In genomic region chr10:70835895-70836294, GRCh38 we compare ENCODE assay signal across 19 cellular contexts. TPM values are rescaled to one million over a fixed set of nuclear protein-coding genes. Genes with fewer than 3 reads are reported as not detected.
DNase-seq lines count a peak whose midpoint lies in the region; ATAC-seq, FAIRE-seq and TF ChIP-seq lines count a peak whose summit lies in the region.
"Had no signal": no experiment of that assay in that cellular context is flagged by ENCODE, and none has a peak within 500 bp of the region (broad histone marks: within the 10 kb centered on the region; RNA-seq: fewer than 3 reads in every experiment).

No MANE protein-coding gene starts in this region.

- H3K27me3 ChIP-seq in lung (ENCODE audit: control insufficient read depth, insufficient read depth) (no peaks in the 10 kb centered on the region), A673 (replicated peaks; ENCODE audit: insufficient read depth, low read depth, low read length, poor library complexity) (no peaks in the 10 kb centered on the region)
- H3K27me3 ChIP-seq: BLaER1, transverse colon had no signal

- no peaks in the 10 kb centered on the region for H3K27me3 Mint-ChIP-seq in stimulated activated naive CD8-positive, alpha-beta T cell treated with anti-CD3 and anti-CD28 coated beads, Interleukin-15, Interleukin-2, amounts not matched to agents 100 ng/mL and 50 ng/mL, for 24 hours
- H3K27me3 Mint-ChIP-seq in stimulated activated memory B cell treated with anti-CD40 and anti-IgM and Interleukin-4, amounts not matched to agents 10 μg/mL and 1 μg/mL and 100 μg/mL, for 72 hours = no peaks in the 10 kb centered on the region

- TF ChIP-seq CTCF in choroid plexus epithelial cell (conservative IDR thresholded peaks at IDR 0.05; ENCODE audit: low read depth, low read length) (no peak), lung (IDR thresholded peaks at IDR 0.05; ENCODE audit: control extremely low read depth, extremely low read depth) (no peak), A673 (conservative IDR thresholded peaks at IDR 0.05; ENCODE audit: low read depth, low read length) (no peak)

- H3K27ac Mint-ChIP-seq in stimulated activated naive CD8-positive, alpha-beta T cell treated with anti-CD3 and anti-CD28 coated beads, Interleukin-15, Interleukin-2, amounts not matched to agents 100 ng/mL and 50 ng/mL, for 24 hours = peak overlapping the region; percentile 85
- H3K27ac Mint-ChIP-seq in stimulated activated memory B cell treated with anti-CD40 and anti-IgM and Interleukin-4, amounts not matched to agents 10 μg/mL and 1 μg/mL and 100 μg/mL, for 72 hours = no peak overlapping the region

- FAIRE-seq in GM19239 (lab: Jason Lieb, UNC) = no peak
- FAIRE-seq: bronchial epithelial cell, endothelial cell of umbilical vein had no signal

- no peak overlapping the region for H3K27ac ChIP-seq in lung (ENCODE audit: low read depth in 1 of 2, low read length in 1 of 2)
- no peak overlapping the region for H3K27ac ChIP-seq in A673 (ENCODE audit: low read depth, low read length, poor library complexity, severe bottlenecking)
- H3K27ac ChIP-seq: BLaER1, left ventricle myocardium inferior, transverse colon had no signal

- H3K36me3 Mint-ChIP-seq in stimulated activated naive CD8-positive, alpha-beta T cell treated with anti-CD3 and anti-CD28 coated beads, Interleukin-15, Interleukin-2, amounts not matched to agents 100 ng/mL and 50 ng/mL, for 24 hours (ENCODE audit: low read depth) = peaks cover 71% of the 10 kb centered on the region
- peaks cover 46% of the 10 kb centered on the region for H3K36me3 Mint-ChIP-seq in stimulated activated memory B cell treated with anti-CD40 and anti-IgM and Interleukin-4, amounts not matched to agents 10 μg/mL and 1 μg/mL and 100 μg/mL, for 72 hours

- 65 to 78% methylated on average over 1 of the region's 1 CpG for WGBS in lung, 2 donors

- H3K9me3 Mint-ChIP-seq in stimulated activated naive CD8-positive, alpha-beta T cell treated with anti-CD3 and anti-CD28 coated beads, Interleukin-15, Interleukin-2, amounts not matched to agents 100 ng/mL and 50 ng/mL, for 24 hours = peaks cover 3% of the 10 kb centered on the region
- no peaks in the 10 kb centered on the region for H3K9me3 Mint-ChIP-seq in stimulated activated memory B cell treated with anti-CD40 and anti-IgM and Interleukin-4, amounts not matched to agents 10 μg/mL and 1 μg/mL and 100 μg/mL, for 72 hours

- intact Hi-C loops in A673 (cut with micrococcal nuclease; ENCODE audit: unreplicated experiment) = no loop called here

- H3K4me1 ChIP-seq in lung (ENCODE audit: control insufficient read depth in 2 of 2, insufficient read depth in 2 of 2, low read length in 2 of 2) (peaks cover 2 to 11% of the 10 kb centered on the region in 2 donors), A673 (ENCODE audit: insufficient read depth, low read length, poor library complexity, severe bottlenecking) (no peaks in the 10 kb centered on the region)

- CTCF ChIA-PET in A673 (lab: Charles Lee) = no interaction called here

- peaks cover 0 to 2% of the 10 kb centered on the region in 2 donors for H3K36me3 ChIP-seq in lung (ENCODE audit: control insufficient read depth in 2 of 2, insufficient read depth in 2 of 2, low read length in 2 of 2)
- H3K36me3 ChIP-seq in A673 (ENCODE audit: insufficient read depth, low read length, poor library complexity, severe bottlenecking) = no peaks in the 10 kb centered on the region
- H3K36me3 ChIP-seq: transverse colon had no signal

- ATAC-seq in stimulated activated naive CD8-positive, alpha-beta T cell treated with anti-CD3 and anti-CD28 coated beads, Interleukin-15, Interleukin-2, amounts not matched to agents 100 U/mL and 50 U/mL, for 24 hours = no peak
- ATAC-seq in lung (ENCODE audit: insufficient read depth, low FRiP score) (peak; percentile 66), HG03571 (IDR thresholded peaks at IDR 0.05; ENCODE audit: unreplicated experiment) (no peak)
- ATAC-seq in stimulated activated memory B cell treated with anti-CD40 and anti-IgM and Interleukin-4, amounts not matched to agents 10 μg/mL and 1 μg/mL and 100 μg/mL, for 72 hours = no peak

- H3K4me3 ChIP-seq in choroid plexus epithelial cell (ENCODE audit: low read depth, low read length) = no peak overlapping the region
- no peak overlapping the region for H3K4me3 ChIP-seq in lung
- no peak overlapping the region for H3K4me3 ChIP-seq in A673 (ENCODE audit: low read depth, low read length, poor library complexity, severe bottlenecking)
- H3K4me3 ChIP-seq: BLaER1, left ventricle myocardium inferior, transverse colon had no signal

- POLR2A ChIA-PET in A673 (lab: Charles Lee; ENCODE audit: low non-redundant PET) = no interaction called here

- DNase-seq in stimulated activated naive CD8-positive, alpha-beta T cell treated with anti-CD3 and anti-CD28 coated beads, Interleukin-15, Interleukin-2, amounts not matched to agents 100 U/mL and 50 U/mL, for 24 hours = no peak
- DNase-seq in choroid plexus epithelial cell (ENCODE audit: low read depth) (peak; percentile 81), lung (ENCODE audit: low spot score) (no peak), A673 (ENCODE audit: low spot score) (no peak), GM19239 (ENCODE audit: insufficient read length, low spot score) (no peak)
- DNase-seq: activated CD4-positive, CD25-positive, alpha-beta regulatory T cell; DMS53; left ventricle myocardium inferior; NCI-H1105; NCI-H226; OCI-M1; SW 1271; transverse colon had no signal

- H3K4me1 Mint-ChIP-seq in stimulated activated naive CD8-positive, alpha-beta T cell treated with anti-CD3 and anti-CD28 coated beads, Interleukin-15, Interleukin-2, amounts not matched to agents 100 ng/mL and 50 ng/mL, for 24 hours (ENCODE audit: low read depth) = peaks cover 93% of the 10 kb centered on the region
- peaks cover 49% of the 10 kb centered on the region for H3K4me1 Mint-ChIP-seq in stimulated activated memory B cell treated with anti-CD40 and anti-IgM and Interleukin-4, amounts not matched to agents 10 μg/mL and 1 μg/mL and 100 μg/mL, for 72 hours

- no TSS peak for BruUV-seq in A673 (replicated peaks; lab: Mats Ljungman, UMichigan)

- H3K9me3 ChIP-seq in lung (ENCODE audit: control insufficient read depth in 2 of 2, insufficient read depth in 1 of 2, low read length in 1 of 2) (peaks cover 0 to 3% of the 10 kb centered on the region in 2 donors), A673 (ENCODE audit: low read depth, low read length, poor library complexity, severe bottlenecking) (no peaks in the 10 kb centered on the region)
- H3K9me3 ChIP-seq: transverse colon had no signal

- peak overlapping the region; percentile 45 for H3K4me3 Mint-ChIP-seq in stimulated activated naive CD8-positive, alpha-beta T cell treated with anti-CD3 and anti-CD28 coated beads, Interleukin-15, Interleukin-2, amounts not matched to agents 100 ng/mL and 50 ng/mL, for 24 hours
- no peak overlapping the region for H3K4me3 Mint-ChIP-seq in stimulated activated memory B cell treated with anti-CD40 and anti-IgM and Interleukin-4, amounts not matched to agents 10 μg/mL and 1 μg/mL and 100 μg/mL, for 72 hours

RNA-seq across cellular contexts. Expression of gene SGPL1, which starts 20.1 kb away (rescaled TPM):
- total RNA-seq in lung (10 to 100 TPM; 45.7 to 57.4 TPM), A673 (2021) (48.6 and 65.5 TPM in 2 replicates)
- polyA plus RNA-seq in lung = 10 to 100 TPM in 1 of 2 donors, 1 to 10 TPM in 1; 8.3 to 15.9 TPM

RNA-seq across cellular contexts. Expression of gene TBATA, which starts 50.7 kb away (rescaled TPM):
- total RNA-seq in lung (not detected), A673 (2021) (not detected in 2 replicates)
- not detected for polyA plus RNA-seq in lung
- total RNA-seq: bronchial epithelial cell, endothelial cell of umbilical vein, left ventricle myocardium inferior, transverse colon had no signal
- polyA plus RNA-seq: endothelial cell of umbilical vein had no signal

RNA-seq across cellular contexts. Expression of gene PCBD1, which starts 52.5 kb away (rescaled TPM):
- total RNA-seq in lung (10 to 100 TPM; 62.5 to 83.4 TPM), A673 (2021) (41.2 and 43.4 TPM in 2 replicates)
- 100 to 1,000 TPM in 1 of 2 donors, 10 to 100 TPM in 1; 88.6 to 152 TPM for polyA plus RNA-seq in lung
